31 cellular contexts compared by ENCODE assay signal in genomic region chr4:61079427-61079826, GRCh38.
"Had no signal": no experiment of that assay in that cellular context is flagged by ENCODE, and none has a peak within 500 bp of the region (broad histone marks: within the 10 kb centered on the region; RNA-seq: fewer than 3 reads in every experiment).

No MANE protein-coding gene starts in this region.

- H3K27ac Mint-ChIP-seq: activated CD4-positive, alpha-beta T cell treated with anti-CD3 and anti-CD28 coated beads for 36 hours; activated naive CD8-positive, alpha-beta T cell; activated T-cell treated with anti-CD3 and anti-CD28 coated beads, Interleukin-2, amount 50 U/mL, for 72 hours; dendritic cell treated with granulocyte-macrophage colony-stimulating factor and Interleukin-4, amounts not matched to agents 40 ng/mL and 50 ng/mL, for 4 days; mesothelial cell of epicardium; naive thymus-derived CD4-positive, alpha-beta T cell; progenitor cell of endocrine pancreas; stimulated activated memory B cell treated with anti-CD40 and anti-IgM and Interleukin-4, amounts not matched to agents 10 μg/mL and 1 μg/mL and 100 μg/mL, for 72 hours; stimulated activated naive CD8-positive, alpha-beta T cell treated with anti-CD3 and anti-CD28 coated beads, Interleukin-15, amount 100 ng/mL, for 72 hours had no signal

- H3K36me3 Mint-ChIP-seq: activated naive CD8-positive, alpha-beta T cell; mesothelial cell of epicardium; naive thymus-derived CD4-positive, alpha-beta T cell; stimulated activated memory B cell treated with anti-CD40 and anti-IgM and Interleukin-4, amounts not matched to agents 10 μg/mL and 1 μg/mL and 100 μg/mL, for 72 hours had no signal

- H3K27me3 ChIP-seq: brain microvascular endothelial cell, esophagus muscularis mucosa, heart right ventricle, ovary, right lobe of liver, thyroid gland, upper lobe of left lung, vagina had no signal

- H3K36me3 ChIP-seq: brain microvascular endothelial cell, esophagus muscularis mucosa, heart right ventricle, ovary, right lobe of liver, thyroid gland, upper lobe of left lung, vagina had no signal

- H3K4me1 Mint-ChIP-seq: activated CD4-positive, alpha-beta T cell treated with anti-CD3 and anti-CD28 coated beads for 36 hours; mesothelial cell of epicardium; naive thymus-derived CD4-positive, alpha-beta T cell; stimulated activated memory B cell treated with anti-CD40 and anti-IgM and Interleukin-4, amounts not matched to agents 10 μg/mL and 1 μg/mL and 100 μg/mL, for 72 hours; stimulated activated naive CD8-positive, alpha-beta T cell treated with anti-CD3 and anti-CD28 coated beads, Interleukin-15, amount 100 ng/mL, for 72 hours had no signal

- H3K27me3 Mint-ChIP-seq: activated CD4-positive, alpha-beta T cell treated with anti-CD3 and anti-CD28 coated beads for 36 hours; activated naive CD8-positive, alpha-beta T cell; dendritic cell treated with granulocyte-macrophage colony-stimulating factor and Interleukin-4, amounts not matched to agents 40 ng/mL and 50 ng/mL, for 4 days; naive thymus-derived CD4-positive, alpha-beta T cell; progenitor cell of endocrine pancreas; stimulated activated memory B cell treated with anti-CD40 and anti-IgM and Interleukin-4, amounts not matched to agents 10 μg/mL and 1 μg/mL and 100 μg/mL, for 72 hours; stimulated activated naive CD8-positive, alpha-beta T cell treated with anti-CD3 and anti-CD28 coated beads, Interleukin-15, amount 100 ng/mL, for 72 hours had no signal

- H3K9me3 ChIP-seq: esophagus muscularis mucosa, ovary, right lobe of liver, thyroid gland, upper lobe of left lung, vagina had no signal

- DNase-seq: activated CD4-positive, alpha-beta T cell treated with anti-CD3 and anti-CD28 coated beads for 36 hours; activated CD4-positive, CD25-positive, alpha-beta regulatory T cell; activated effector memory CD4-positive, alpha-beta T cell treated with Interleukin-2 at 50 U/mL for 16 hours; activated naive CD4-positive, alpha-beta T cell treated with Interleukin-2 at 50 U/mL for 16 hours; activated T-cell treated with anti-CD3 and anti-CD28 coated beads for 4 hours; activated T-cell treated with anti-CD3 and anti-CD28 coated beads, Interleukin-2, amount 50 U/mL, for 72 hours; anterior cingulate cortex; brain microvascular endothelial cell; central memory CD4-positive, alpha-beta T cell; effector CD4-positive, alpha-beta T cell; foreskin melanocyte; heart right ventricle; islet precursor cell; left cardiac atrium; naive thymus-derived CD4-positive, alpha-beta T cell; ovary; right lobe of liver; stimulated activated CD4-positive, alpha-beta T cell treated with anti-CD3 and anti-CD28 coated beads, Interleukin-12 subunit alpha, Interleukin-12 subunit beta, amount 100 ng/mL, for 4 hours; stimulated activated CD4-positive, alpha-beta T cell treated with anti-CD3 and anti-CD28 coated beads, Interleukin-4, amount 100 ng/mL, for 24 hours; stimulated activated naive CD8-positive, alpha-beta T cell treated with anti-CD3 and anti-CD28 coated beads, Interleukin-15, amount 100 ng/mL, for 72 hours; substantia nigra; thyroid gland; upper lobe of left lung had no signal

- H3K4me3 Mint-ChIP-seq: activated CD4-positive, alpha-beta T cell treated with anti-CD3 and anti-CD28 coated beads for 36 hours; activated naive CD8-positive, alpha-beta T cell; activated T-cell treated with anti-CD3 and anti-CD28 coated beads, Interleukin-2, amount 50 U/mL, for 72 hours; dendritic cell treated with granulocyte-macrophage colony-stimulating factor and Interleukin-4, amounts not matched to agents 40 ng/mL and 50 ng/mL, for 4 days; mesothelial cell of epicardium; naive thymus-derived CD4-positive, alpha-beta T cell; stimulated activated memory B cell treated with anti-CD40 and anti-IgM and Interleukin-4, amounts not matched to agents 10 μg/mL and 1 μg/mL and 100 μg/mL, for 72 hours; stimulated activated naive CD8-positive, alpha-beta T cell treated with anti-CD3 and anti-CD28 coated beads, Interleukin-15, amount 100 ng/mL, for 72 hours had no signal

- H3K4me1 ChIP-seq: esophagus muscularis mucosa, heart right ventricle, right lobe of liver, thyroid gland, upper lobe of left lung, vagina had no signal

- H3K4me3 ChIP-seq: esophagus muscularis mucosa, heart right ventricle, ovary, right lobe of liver, skin epidermis, thyroid gland, upper lobe of left lung, vagina had no signal
